In the genomic region with DNA sequence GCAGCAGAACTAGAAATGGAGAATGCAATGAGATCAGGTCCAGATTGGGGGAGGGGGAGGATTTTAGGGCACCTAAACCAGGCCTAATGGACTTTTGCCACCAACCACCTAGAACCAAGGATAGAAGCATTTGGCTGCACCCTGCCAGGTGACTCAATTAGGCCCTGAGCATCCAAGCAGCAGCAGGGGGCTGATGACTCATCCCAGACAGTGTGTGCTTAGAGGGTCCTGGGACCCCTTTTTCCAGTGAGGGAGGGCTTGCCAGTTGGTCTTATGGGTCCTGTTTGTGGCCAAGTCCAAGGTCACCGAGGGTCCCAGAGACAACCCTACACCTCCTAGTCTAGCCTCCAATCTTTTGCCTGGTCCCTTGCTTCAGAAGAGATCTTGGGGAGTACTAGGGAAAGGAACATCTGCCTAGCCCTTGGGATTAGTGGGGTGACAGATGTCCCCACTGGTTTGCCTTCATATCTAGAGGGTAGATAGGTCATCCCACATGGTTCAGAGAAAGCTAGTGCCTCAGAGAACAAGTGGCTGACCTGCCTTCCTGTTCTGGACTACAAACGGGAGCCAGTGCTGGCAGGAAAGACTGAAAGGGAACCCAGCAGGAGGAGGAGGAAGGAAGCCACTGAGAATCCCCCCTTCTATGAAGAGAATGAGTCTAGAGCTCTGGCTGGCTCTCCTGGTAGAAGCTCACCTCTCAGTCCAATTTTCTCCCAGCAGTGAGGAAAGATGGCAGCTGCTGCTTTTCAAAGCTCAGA, we compare ENCODE assay signal across 14 cellular contexts. TPM values are rescaled to one million over a fixed set of nuclear protein-coding genes. Genes with fewer than 3 reads are reported as not detected.
DNase-seq lines count a peak whose midpoint lies in the region; ATAC-seq and TF ChIP-seq lines count a peak whose summit lies in the region.
"Had no signal": no experiment of that assay in that cellular context is flagged by ENCODE, and none has a peak within 500 bp of the region (broad histone marks: within the 10 kb centered on the region; RNA-seq: fewer than 3 reads in every experiment).

No MANE protein-coding gene starts in this region.

- H3K9me3 ChIP-seq in H9 (ENCODE audit: control insufficient read depth, low read depth, low read length) = no peaks in the 10 kb centered on the region
- no peaks in the 10 kb centered on the region for H3K9me3 ChIP-seq in naive thymus-derived CD4-positive, alpha-beta T cell (ENCODE audit: control insufficient read depth in 2 of 3, low read length in 3 of 3)
- H3K9me3 ChIP-seq: gastroesophageal sphincter had no signal

- no peak overlapping the region for H2BK12ac ChIP-seq in H9 (ENCODE audit: insufficient read length, low read depth, low read length)

- peak overlapping the region in 1 of 3 experiments; percentile 65; a peak in 1 of 7 replicates for H3K27ac Mint-ChIP-seq in H9
- H3K27ac Mint-ChIP-seq in activated CD4-positive, alpha-beta memory T cell treated with anti-CD3 and anti-CD28 coated beads for 36 hours = peak overlapping the region; percentile 90
- peak overlapping the region in 1 of 9 donors; percentile 91 for H3K27ac Mint-ChIP-seq in naive thymus-derived CD4-positive, alpha-beta T cell

- H3T11ph ChIP-seq in H9 (ENCODE audit: low read length) = no peak overlapping the region

- H3K9ac ChIP-seq in H9 (ENCODE audit: extremely low read depth, insufficient read length, low read length) = no peak overlapping the region

- H3K4me1 Mint-ChIP-seq in H9 = peaks cover 33 to 47% of the 10 kb centered on the region in 2 experiments
- peaks cover 44% of the 10 kb centered on the region for H3K4me1 Mint-ChIP-seq in activated CD4-positive, alpha-beta memory T cell treated with anti-CD3 and anti-CD28 coated beads for 36 hours (ENCODE audit: low read depth)
- peaks cover 17 to 32% (median 19%) of the 10 kb centered on the region in 7 donors for H3K4me1 Mint-ChIP-seq in naive thymus-derived CD4-positive, alpha-beta T cell

- no peak overlapping the region for H2BK15ac ChIP-seq in H9 (ENCODE audit: low read depth, low read length)

- H3K14ac ChIP-seq in H9 (ENCODE audit: insufficient read depth, low read length) = no peak overlapping the region

- peaks cover 0 to 12% (median 7%) of the 10 kb centered on the region in 3 experiments; a peak in 6 of 7 replicates for H3K36me3 Mint-ChIP-seq in H9 (ENCODE audit: insufficient read depth in 1 of 3, low read depth in 3 of 3)
- H3K36me3 Mint-ChIP-seq in activated CD4-positive, alpha-beta memory T cell treated with anti-CD3 and anti-CD28 coated beads for 36 hours = peaks cover 1% of the 10 kb centered on the region
- H3K36me3 Mint-ChIP-seq in naive thymus-derived CD4-positive, alpha-beta T cell = no peaks in the 10 kb centered on the region
- H3K36me3 Mint-ChIP-seq: memory B cell had no signal

- intact Hi-C loops in activated CD4-positive, alpha-beta memory T cell treated with anti-CD3 and anti-CD28 coated beads for 36 hours (cut with micrococcal nuclease) = no loop called here
- intact Hi-C loops in naive thymus-derived CD4-positive, alpha-beta T cell (cut with micrococcal nuclease) = loop anchor here in 1 of 2 donors (2.0 to 10.0 kb wide), 2 partner anchors 14 to 202 kb away; a partner anchor contains a TSS

- H3K4me3 ChIP-seq in naive thymus-derived CD4-positive, alpha-beta T cell (ENCODE audit: low read length) = no peak overlapping the region

- H3K4ac ChIP-seq in H9 (ENCODE audit: low read depth, low read length) = no peak overlapping the region

- no peaks in the 10 kb centered on the region for H4K20me1 ChIP-seq in H9 (ENCODE audit: control insufficient read depth, insufficient read depth, insufficient read length)

- no CpG with 5 or more reads among the region's 2 CpGs for WGBS in H9 (ENCODE audit: extremely low coverage, insufficient read length, low lambda C conversion rate)

- peak; percentile 67 for DNase-seq in NCI-H82 (lab: John Stamatoyannopoulos, UW)
- DNase-seq in NCI-H82 treated with DMSO at 0.1 percent for 48 hours (lab: John Stamatoyannopoulos, UW; ENCODE audit: unreplicated experiment) = no peak
- DNase-seq in H9 = peak; percentile 26
- no peak for DNase-seq in activated CD4-positive, alpha-beta memory T cell treated with anti-CD3 and anti-CD28 coated beads for 36 hours
- no peak for DNase-seq in naive thymus-derived CD4-positive, alpha-beta T cell
- no peak for DNase-seq in NCI-H226
- no peak for DNase-seq in GM13977 (ENCODE audit: low spot score)
- DNase-seq: NCI-H2081 treated with DMSO at 0.1 percent for 48 hours, SIG-M5 had no signal

- H3K27me3 ChIP-seq in H9 (ENCODE audit: insufficient read depth, low read length) = no peaks in the 10 kb centered on the region
- no peaks in the 10 kb centered on the region for H3K27me3 ChIP-seq in naive thymus-derived CD4-positive, alpha-beta T cell (ENCODE audit: control insufficient read depth in 2 of 2, insufficient read depth in 2 of 2, low read length in 2 of 2)
- H3K27me3 ChIP-seq: gastroesophageal sphincter had no signal

- no peak overlapping the region for H3K18ac ChIP-seq in H9 (ENCODE audit: insufficient read length, low read depth, low read length)

- no peak overlapping the region for H3K27ac ChIP-seq in H9 (ENCODE audit: insufficient read length, low read depth, low read length)
- no peak overlapping the region for H3K27ac ChIP-seq in naive thymus-derived CD4-positive, alpha-beta T cell (ENCODE audit: low read depth, low read length)
- H3K27ac ChIP-seq: coronary artery had no signal

- no peaks in the 10 kb centered on the region for H3K36me3 ChIP-seq in naive thymus-derived CD4-positive, alpha-beta T cell (ENCODE audit: control insufficient read depth in 2 of 3, insufficient read depth in 3 of 3, low read length in 3 of 3)

- no peak overlapping the region for H2AFZ ChIP-seq in H9 (ENCODE audit: low read length)

- TF ChIP-seq CTCF in H9 (conservative IDR thresholded peaks at IDR 0.05) (no peak), GM13977 (IDR thresholded peaks at IDR 0.05; ENCODE audit: extremely low read depth, insufficient read depth, missing control alignments) (no peak)

- H4K91ac ChIP-seq in H9 (ENCODE audit: insufficient read length, low read depth, low read length) = no peak overlapping the region

- H3K79me1 ChIP-seq in H9 (ENCODE audit: insufficient read depth, low read depth, low read length, poor library complexity, severe bottlenecking) = no peaks in the 10 kb centered on the region

- H2BK20ac ChIP-seq in H9 (ENCODE audit: low read depth, low read length, poor library complexity, severe bottlenecking) = no peak overlapping the region

- no peaks in the 10 kb centered on the region for H3K27me3 Mint-ChIP-seq in H9 (ENCODE audit: low read depth)
- no peaks in the 10 kb centered on the region for H3K27me3 Mint-ChIP-seq in activated CD4-positive, alpha-beta memory T cell treated with anti-CD3 and anti-CD28 coated beads for 36 hours
- peaks cover 0 to 13% (median 0%) of the 10 kb centered on the region in 5 donors for H3K27me3 Mint-ChIP-seq in naive thymus-derived CD4-positive, alpha-beta T cell

- H3K79me2 ChIP-seq in H9 (ENCODE audit: insufficient read depth, low read length) = no peaks in the 10 kb centered on the region

- peaks cover 14% of the 10 kb centered on the region for H3K23me2 ChIP-seq in H9 (ENCODE audit: insufficient read length, low read depth, low read length, poor library complexity, severe bottlenecking)

- H3K23ac ChIP-seq in H9 (ENCODE audit: insufficient read length, low read depth, low read length) = no peak overlapping the region

- no peak overlapping the region for H4K8ac ChIP-seq in H9 (replicated peaks; ENCODE audit: insufficient read length, low read depth, low read length)

- H3K4me2 ChIP-seq in H9 (ENCODE audit: insufficient read depth, insufficient read length, low read length) = peak overlapping the region; percentile 66

- peak overlapping the region; percentile 67 to 87 for H3K4me3 Mint-ChIP-seq in H9
- H3K4me3 Mint-ChIP-seq in activated CD4-positive, alpha-beta memory T cell treated with anti-CD3 and anti-CD28 coated beads for 36 hours = peak overlapping the region; percentile 83
- peak overlapping the region in 8 of 10 donors; percentile 15 to 93 (median 89) for H3K4me3 Mint-ChIP-seq in naive thymus-derived CD4-positive, alpha-beta T cell

- CTCF ChIA-PET in activated CD4-positive, alpha-beta memory T cell treated with anti-CD3 and anti-CD28 coated beads for 36 hours (lab: Charles Lee) = interaction anchor here (0.8 to 1.2 kb wide), 5 partner anchors 27 to 139 kb away, joined by 3 to 5 read pairs (median 4); a partner anchor contains a TSS
- CTCF ChIA-PET in naive thymus-derived CD4-positive, alpha-beta T cell (lab: Charles Lee) = interaction anchor here (0.6 kb wide), 1 partner anchor 41 kb away, joined by 3 read pairs; no protein-coding TSS in a partner anchor

- no peak overlapping the region for H3K56ac ChIP-seq in H9 (ENCODE audit: insufficient read length, low read depth, low read length)

- H4K5ac ChIP-seq in H9 (ENCODE audit: insufficient read length, low read depth, low read length) = no peak overlapping the region

- POLR2A ChIA-PET in activated CD4-positive, alpha-beta memory T cell treated with anti-CD3 and anti-CD28 coated beads for 36 hours (lab: Charles Lee) = interaction anchor here (0.6 to 1.3 kb wide), 3 partner anchors 13 to 42 kb away, joined by 3 to 6 read pairs (median 3); no protein-coding TSS in a partner anchor
- POLR2A ChIA-PET in naive thymus-derived CD4-positive, alpha-beta T cell (lab: Charles Lee) = interaction anchor here (1.5 kb wide), 1 partner anchor 16 kb away, joined by 4 read pairs; no protein-coding TSS in a partner anchor

- no peak for ATAC-seq in naive thymus-derived CD4-positive, alpha-beta T cell
- ATAC-seq in HG03159 (IDR thresholded peaks at IDR 0.05; ENCODE audit: unreplicated experiment) = no peak
- ATAC-seq: gastroesophageal sphincter had no signal

- no peak overlapping the region for H2BK120ac ChIP-seq in H9 (ENCODE audit: low read depth, low read length, poor library complexity, severe bottlenecking)

- H3K9me3 Mint-ChIP-seq in H9 = no peaks in the 10 kb centered on the region; a peak in 1 of 5 replicates
- no peaks in the 10 kb centered on the region for H3K9me3 Mint-ChIP-seq in activated CD4-positive, alpha-beta memory T cell treated with anti-CD3 and anti-CD28 coated beads for 36 hours
- H3K9me3 Mint-ChIP-seq in naive thymus-derived CD4-positive, alpha-beta T cell = no peaks in the 10 kb centered on the region
- H3K9me3 Mint-ChIP-seq: memory B cell had no signal

- H2BK5ac ChIP-seq in H9 (ENCODE audit: insufficient read length, low read length) = no peak overlapping the region

- no peak overlapping the region for H2AK5ac ChIP-seq in H9 (ENCODE audit: insufficient read length, low read length)

- H3K4me1 ChIP-seq in H9 (ENCODE audit: insufficient read depth, low read length) = peaks cover 19% of the 10 kb centered on the region; the same call in 1 of the 2 replicates
- peaks cover 14 to 17% of the 10 kb centered on the region in 2 donors for H3K4me1 ChIP-seq in naive thymus-derived CD4-positive, alpha-beta T cell (ENCODE audit: control insufficient read depth in 2 of 2, insufficient read depth in 2 of 2, low read length in 2 of 2)

- in situ Hi-C loops in GM13977 (cut with MboI; ENCODE audit: low pct_unique_long_range_greater_than_20kb, low sequenced_read_pairs, unreplicated experiment) = no loop called here

RNA-seq across cellular contexts. Expression of a gene that starts 1.6 kb away (rescaled TPM):
- 33.2 and 33.6 TPM in 2 replicates for total RNA-seq in H9 (2021)
- 10 to 100 TPM; 11.3 to 13.0 TPM for total RNA-seq in activated CD4-positive, alpha-beta memory T cell treated with anti-CD3 and anti-CD28 coated beads for 36 hours
- total RNA-seq in naive thymus-derived CD4-positive, alpha-beta T cell = 10 to 100 TPM in 1 of 5 experiments, 1 to 10 TPM in 4; 1.9 to 13.3 (median 2.9) TPM
- under 1 TPM in 1 of 2 donors, not detected in 1; 0.08 TPM for polyA plus RNA-seq in naive thymus-derived CD4-positive, alpha-beta T cell

RNA-seq across cellular contexts. Expression of a gene that starts 40.7 kb away (rescaled TPM):
- total RNA-seq in H9 (2021) = not detected in 2 replicates
- 10 to 100 TPM; 57.7 to 58.2 TPM for total RNA-seq in activated CD4-positive, alpha-beta memory T cell treated with anti-CD3 and anti-CD28 coated beads for 36 hours
- 10 to 100 TPM in 2 of 5 experiments, 1 to 10 TPM in 3; 1.3 to 38.6 (median 4.5) TPM for total RNA-seq in naive thymus-derived CD4-positive, alpha-beta T cell
- polyA plus RNA-seq in naive thymus-derived CD4-positive, alpha-beta T cell = under 1 TPM; 0.13 to 0.43 TPM
- total RNA-seq: HT-29 had no signal

RNA-seq across cellular contexts. Expression of a gene that starts 42.6 kb away (rescaled TPM):
- total RNA-seq in H9 (2021) = 742 and 764 TPM in 2 replicates
- total RNA-seq in activated CD4-positive, alpha-beta memory T cell treated with anti-CD3 and anti-CD28 coated beads for 36 hours = 100 to 1,000 TPM; 475 to 488 TPM
- total RNA-seq in naive thymus-derived CD4-positive, alpha-beta T cell = 100 to 1,000 TPM; 185 to 465 (median 255) TPM
- polyA plus RNA-seq in naive thymus-derived CD4-positive, alpha-beta T cell = 10 to 100 TPM; 21.1 to 30.0 TPM

Comparison
In these comparisons a context has a peak if more than half of its experiments do, and no peak if none do; other contexts are left out.
1. DNase-seq: peak in NCI-H82 (single experiment) and H9 (single experiment); none in NCI-H82 treated with DMSO at 0.1 percent for 48 hours (single experiment), activated CD4-positive, alpha-beta memory T cell treated with anti-CD3 and anti-CD28 coated beads for 36 hours (single experiment), naive thymus-derived CD4-positive, alpha-beta T cell (0 of 9), NCI-H226 (single experiment) and GM13977 (single experiment).
2. Peak in every context shown above with its lines, with median percentiles within 50 percentile points of each other: H3K4me3 Mint-ChIP-seq.